Comparison of ENCODE assay signal across 8 cellular contexts in the genomic region with DNA sequence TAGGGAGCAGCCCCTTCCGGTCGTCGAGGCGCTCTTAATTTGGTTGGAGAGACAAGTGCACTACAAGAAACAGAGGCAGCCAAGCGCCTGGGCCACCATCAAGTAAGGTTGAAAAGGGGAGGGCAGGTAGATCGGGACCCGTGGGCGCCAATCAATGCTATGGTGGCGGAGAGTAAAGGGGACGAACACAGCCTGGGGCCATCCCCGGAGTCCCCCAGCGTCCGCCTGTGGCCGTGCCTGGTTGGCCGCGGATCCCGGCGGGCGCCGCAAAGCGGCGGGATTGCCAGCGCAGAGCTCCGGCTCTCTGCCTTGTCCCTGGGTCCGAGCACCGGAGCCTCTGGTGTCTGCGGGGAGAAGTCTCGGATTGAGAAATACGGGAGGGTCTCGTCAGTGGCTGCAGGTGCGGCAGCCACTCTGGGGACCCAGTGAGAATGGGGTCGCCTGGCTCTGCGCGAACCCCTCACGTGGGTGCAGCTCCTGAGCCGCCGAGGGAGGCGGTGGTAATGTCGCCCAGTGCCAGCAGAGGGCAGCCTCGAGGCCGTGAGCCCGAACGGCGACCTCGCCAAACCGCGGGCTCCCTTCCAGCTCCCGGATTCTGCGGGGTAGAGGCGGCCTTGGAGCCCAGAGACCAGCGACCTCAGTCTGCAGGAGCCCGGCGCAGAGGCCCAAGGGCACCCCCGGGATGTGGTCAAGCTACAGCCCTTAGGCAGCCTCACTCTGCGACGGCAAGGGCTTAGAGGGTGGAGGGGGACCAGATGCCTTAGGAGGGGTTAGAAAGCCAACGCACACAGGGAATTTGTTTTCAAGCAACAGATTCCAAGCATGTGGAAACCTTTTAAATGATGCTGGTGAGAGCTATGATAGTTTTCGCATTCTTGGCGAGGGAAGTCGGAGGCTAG. TPM values are rescaled to one million over a fixed set of nuclear protein-coding genes. Genes with fewer than 3 reads are reported as not detected.
DNase-seq lines count a peak whose midpoint lies in the region; ATAC-seq and TF ChIP-seq lines count a peak whose summit lies in the region.

No MANE protein-coding gene starts in this region.

- peak overlapping the region; percentile 85 for H2AFZ ChIP-seq in neuron (ENCODE audit: low read depth, low read length)

- H3K4me1 Mint-ChIP-seq in activated T-helper 2 cell treated with anti-CD3 and anti-CD28 coated beads, Interferon-gamma antibody, Interleukin-2, Interleukin-4, amounts not matched to agents 10 μg/mL and 5 μg/mL and 100 μg/mL, durations not matched to agents 14 hours and 24 hours and 36 hours (ENCODE audit: low read depth), result peaks cover 12% of the 10 kb centered on the region

- H3K27me3 ChIP-seq in A673 (replicated peaks; ENCODE audit: insufficient read depth, low read depth, low read length, poor library complexity) (peaks cover 59% of the 10 kb centered on the region), Peyer's patch (peaks cover 0 to 47% of the 10 kb centered on the region in 2 donors), foreskin keratinocyte (peaks cover 82% of the 10 kb centered on the region), neuron (ENCODE audit: insufficient read depth, low read length) (peaks cover 67% of the 10 kb centered on the region)

- H3K36me3 ChIP-seq in A673 (ENCODE audit: insufficient read depth, low read length, poor library complexity, severe bottlenecking), result no peaks in the 10 kb centered on the region
- H3K36me3 ChIP-seq in Peyer's patch, result no peaks in the 10 kb centered on the region
- no peaks in the 10 kb centered on the region for H3K36me3 ChIP-seq in neuron (ENCODE audit: insufficient read depth, low read length)

- H3K9me3 Mint-ChIP-seq in activated T-helper 2 cell treated with anti-CD3 and anti-CD28 coated beads, Interferon-gamma antibody, Interleukin-2, Interleukin-4, amounts not matched to agents 10 μg/mL and 5 μg/mL and 100 μg/mL, durations not matched to agents 14 hours and 24 hours and 36 hours, result no peaks in the 10 kb centered on the region

- no peak overlapping the region for H3K27ac Mint-ChIP-seq in activated T-helper 2 cell treated with anti-CD3 and anti-CD28 coated beads, Interferon-gamma antibody, Interleukin-2, Interleukin-4, amounts not matched to agents 10 μg/mL and 5 μg/mL and 100 μg/mL, durations not matched to agents 14 hours and 24 hours and 36 hours

- BruUV-seq in A673 (replicated peaks; lab: Mats Ljungman, UMichigan), result no TSS peak

- peaks cover 75% of the 10 kb centered on the region for H3K27me3 Mint-ChIP-seq in activated T-helper 2 cell treated with anti-CD3 and anti-CD28 coated beads, Interferon-gamma antibody, Interleukin-2, Interleukin-4, amounts not matched to agents 10 μg/mL and 5 μg/mL and 100 μg/mL, durations not matched to agents 14 hours and 24 hours and 36 hours (ENCODE audit: low read depth)

- POLR2A ChIA-PET in A673 (lab: Charles Lee; ENCODE audit: low non-redundant PET), result interaction anchor here (0.6 kb wide), 1 partner anchor 491 kb away, joined by 11 read pairs; no protein-coding TSS in a partner anchor

- in situ Hi-C loops in GM13977 (cut with MboI; ENCODE audit: low pct_unique_long_range_greater_than_20kb, low sequenced_read_pairs, unreplicated experiment), result loop anchor here (25.0 kb wide), 2 partner anchors 376 to 474 kb away; no protein-coding TSS in a partner anchor

- H3K27ac ChIP-seq in A673 (ENCODE audit: low read depth, low read length, poor library complexity, severe bottlenecking) (no peak overlapping the region), Peyer's patch (no peak overlapping the region), foreskin keratinocyte (no peak overlapping the region)

- CTCF ChIA-PET in A673 (lab: Charles Lee), result interaction anchor here (0.5 to 1.2 kb wide), 23 partner anchors 11 to 1082 kb away, joined by 3 to 18 read pairs (median 5); a partner anchor contains a TSS

- TF ChIP-seq CTCF in A673 (conservative IDR thresholded peaks at IDR 0.05; ENCODE audit: low read depth, low read length) (peak; percentile 88), GM13977 (IDR thresholded peaks at IDR 0.05; ENCODE audit: extremely low read depth, insufficient read depth, missing control alignments) (peak; percentile 97), Peyer's patch (IDR thresholded peaks at IDR 0.05) (peak; percentile 55 to 86 (median 78)), foreskin keratinocyte (conservative IDR thresholded peaks at IDR 0.05) (peak; percentile 81)

- H3K4me1 ChIP-seq in A673 (ENCODE audit: insufficient read depth, low read length, poor library complexity, severe bottlenecking) (peaks cover 5% of the 10 kb centered on the region), Peyer's patch (peaks cover 3 to 44% (median 12%) of the 10 kb centered on the region in 4 donors), foreskin keratinocyte (no peaks in the 10 kb centered on the region), neuron (ENCODE audit: insufficient read depth, low read length) (peaks cover 20% of the 10 kb centered on the region)

- ATAC-seq in HG03175 (IDR thresholded peaks at IDR 0.05; ENCODE audit: unreplicated experiment), result peak; percentile 68
- ATAC-seq in foreskin keratinocyte, result peak; percentile 74

- no peaks in the 10 kb centered on the region for H3K9me3 ChIP-seq in A673 (ENCODE audit: low read depth, low read length, poor library complexity, severe bottlenecking)
- H3K9me3 ChIP-seq in Peyer's patch, result no peaks in the 10 kb centered on the region
- H3K9me3 ChIP-seq in neuron (ENCODE audit: low read length), result no peaks in the 10 kb centered on the region

- TF ChIP-seq POLR2A in Peyer's patch (IDR thresholded peaks at IDR 0.05), result no peak

- intact Hi-C loops in A673 (cut with micrococcal nuclease; ENCODE audit: unreplicated experiment), result loop anchor here (1.0 kb wide), 1 partner anchor 393 kb away; no protein-coding TSS in a partner anchor
- intact Hi-C loops in activated T-helper 2 cell treated with anti-CD3 and anti-CD28 coated beads, Interferon-gamma antibody, Interleukin-2, Interleukin-4, amounts not matched to agents 10 μg/mL and 5 μg/mL and 100 μg/mL, durations not matched to agents 14 hours and 24 hours and 36 hours (cut with micrococcal nuclease), result loop anchor here (1.0 to 2.0 kb wide), 3 partner anchors 15 to 1165 kb away; no protein-coding TSS in a partner anchor

- DNase-seq in A673 (ENCODE audit: low spot score) (peak; percentile 61), GM13977 (ENCODE audit: low spot score) (peak; percentile 92), Peyer's patch (peak; percentile 34 to 81 (median 79)), foreskin keratinocyte (no peak), superior temporal gyrus (ENCODE audit: extremely low spot score) (peak; percentile 50)
- DNase-seq in activated T-helper 2 cell treated with anti-CD3 and anti-CD28 coated beads, Interferon-gamma antibody, Interleukin-2, Interleukin-4, amounts not matched to agents 10 μg/mL and 5 μg/mL and 100 μg/mL, durations not matched to agents 14 hours and 24 hours and 36 hours (ENCODE audit: low spot score), result peak; percentile 60

- peak overlapping the region; percentile 45 for H3K4me3 ChIP-seq in A673 (ENCODE audit: low read depth, low read length, poor library complexity, severe bottlenecking)
- H3K4me3 ChIP-seq in Peyer's patch, result peak overlapping the region in 3 of 4 donors; percentile 31 to 48 (median 33)
- peak overlapping the region; percentile 46 for H3K4me3 ChIP-seq in neuron (ENCODE audit: low read length)

- H3K4me3 Mint-ChIP-seq in activated T-helper 2 cell treated with anti-CD3 and anti-CD28 coated beads, Interferon-gamma antibody, Interleukin-2, Interleukin-4, amounts not matched to agents 10 μg/mL and 5 μg/mL and 100 μg/mL, durations not matched to agents 14 hours and 24 hours and 36 hours (ENCODE audit: low read depth), result peak overlapping the region; percentile 47

- H3K36me3 Mint-ChIP-seq in activated T-helper 2 cell treated with anti-CD3 and anti-CD28 coated beads, Interferon-gamma antibody, Interleukin-2, Interleukin-4, amounts not matched to agents 10 μg/mL and 5 μg/mL and 100 μg/mL, durations not matched to agents 14 hours and 24 hours and 36 hours (ENCODE audit: low read depth), result no peaks in the 10 kb centered on the region

RNA-seq across cellular contexts. Expression of a gene that starts 10.8 kb away (rescaled TPM):
- total RNA-seq in A673 (2021) (not detected in 2 replicates), Peyer's patch (not detected), foreskin keratinocyte (0.42 and 0.88 TPM in 2 replicates)
- total RNA-seq in activated T-helper 2 cell treated with anti-CD3 and anti-CD28 coated beads, Interferon-gamma antibody, Interleukin-2, Interleukin-4, amounts not matched to agents 10 μg/mL and 5 μg/mL and 100 μg/mL, durations not matched to agents 14 hours and 24 hours and 36 hours, result not detected in 2 replicates
- polyA plus RNA-seq in foreskin keratinocyte, result 0.60 and 0.78 TPM in 2 replicates

RNA-seq across cellular contexts. Expression of a gene that starts 10.9 kb away (rescaled TPM):
- total RNA-seq in A673 (2021) (not detected in 2 replicates), Peyer's patch (not detected), foreskin keratinocyte (0.25 and 0.92 TPM in 2 replicates)
- not detected in 2 replicates for total RNA-seq in activated T-helper 2 cell treated with anti-CD3 and anti-CD28 coated beads, Interferon-gamma antibody, Interleukin-2, Interleukin-4, amounts not matched to agents 10 μg/mL and 5 μg/mL and 100 μg/mL, durations not matched to agents 14 hours and 24 hours and 36 hours
- polyA plus RNA-seq in foreskin keratinocyte, result 0.04 and 0.12 TPM in 2 replicates

Comparison
In these comparisons a context has a peak if more than half of its experiments do, and no peak if none do; other contexts are left out.
1. DNase-seq: peak in A673 (single experiment), GM13977 (single experiment), Peyer's patch (3 of 3), activated T-helper 2 cell treated with anti-CD3 and anti-CD28 coated beads, Interferon-gamma antibody, Interleukin-2, Interleukin-4, amounts not matched to agents 10 μg/mL and 5 μg/mL and 100 μg/mL, durations not matched to agents 14 hours and 24 hours and 36 hours (single experiment) and superior temporal gyrus (single experiment); none in foreskin keratinocyte (0 of 2).
2. Peak in every context shown above with its lines, with median percentiles within 50 percentile points of each other: H3K4me3 ChIP-seq and CTCF ChIP-seq.